8 cellular contexts compared by ENCODE assay signal in genomic region chr7:143288836-143289235, GRCh38. TPM values are rescaled to one million over a fixed set of nuclear protein-coding genes. Genes with fewer than 3 reads are reported as not detected.
DNase-seq lines count a peak whose midpoint lies in the region; ATAC-seq and TF ChIP-seq lines count a peak whose summit lies in the region.

No MANE protein-coding gene starts in this region.

- no peak for TF ChIP-seq CTCF in lower lobe of right lung (IDR thresholded peaks at IDR 0.05)
- no peak for TF ChIP-seq CTCF in uterus (IDR thresholded peaks at IDR 0.05)

- DNase-seq in COLO829 (ENCODE audit: low spot score) (peak; percentile 50), astrocyte of the hippocampus (ENCODE audit: low read depth, low spot score) (peak; percentile 46), lower lobe of right lung (no peak), uterus (no peak), SHP77 treated with DMSO at 0.1 percent for 48 hours (lab: John Stamatoyannopoulos, UW) (no peak)
- DNase-seq in stimulated activated CD4-positive, alpha-beta T cell treated with anti-CD3 and anti-CD28 coated beads, Interleukin-4, amount 100 ng/mL, for 1 hour: no peak

- H3K4me1 ChIP-seq in lower lobe of right lung: peaks cover 35% of the 10 kb centered on the region
- peaks cover 6 to 8% of the 10 kb centered on the region in 2 donors for H3K4me1 ChIP-seq in uterus

- H3K27me3 ChIP-seq in lower lobe of right lung (ENCODE audit: low read depth) (no peaks in the 10 kb centered on the region), uterus (no peaks in the 10 kb centered on the region)

- peak overlapping the region; percentile 93 for H3K27ac ChIP-seq in lower lobe of right lung
- H3K27ac ChIP-seq in uterus: peak overlapping the region; percentile 85 to 88

- peak overlapping the region; percentile 99 for H3K4me3 ChIP-seq in lower lobe of right lung
- H3K4me3 ChIP-seq in uterus: peak overlapping the region; percentile 79 to 85

- ATAC-seq in HG03439 (IDR thresholded peaks at IDR 0.05; ENCODE audit: unreplicated experiment) (peak; percentile 3), lower lobe of right lung (no peak), HG03354 (IDR thresholded peaks at IDR 0.05; ENCODE audit: poor library complexity, severe bottlenecking, unreplicated experiment) (no peak)

- intact Hi-C loops in lower lobe of right lung (cut with DNase I): no loop called here
- intact Hi-C loops in uterus (cut with DNase I; ENCODE audit: low total_unique reads): no loop called here

- H3K36me3 ChIP-seq in lower lobe of right lung (peaks cover 27% of the 10 kb centered on the region), uterus (no peaks in the 10 kb centered on the region)

- TF ChIP-seq POLR2A in uterus (IDR thresholded peaks at IDR 0.05): no peak

- H3K9me3 ChIP-seq in lower lobe of right lung (no peaks in the 10 kb centered on the region), uterus (no peaks in the 10 kb centered on the region)

RNA-seq across cellular contexts. Expression of gene CASP2, which starts 0.7 kb away (rescaled TPM):
- total RNA-seq in lower lobe of right lung: 33.7 TPM
- total RNA-seq in uterus: 10 to 100 TPM in 3 of 4 donors, 1 to 10 TPM in 1; 4.1 to 32.2 (median 24.5) TPM

RNA-seq across cellular contexts. Expression of gene TMEM139, which starts 4.1 kb away (rescaled TPM):
- 25.9 TPM for total RNA-seq in lower lobe of right lung
- 10 to 100 TPM in 1 of 4 donors, 1 to 10 TPM in 1, not detected in 2; 2.2 to 11.1 TPM for total RNA-seq in uterus

RNA-seq across cellular contexts. Expression of gene GSTK1, which starts 25.6 kb away (rescaled TPM):
- 152 TPM for total RNA-seq in lower lobe of right lung
- 100 to 1,000 TPM in 1 of 4 donors, 10 to 100 TPM in 3; 58.2 to 173 (median 86.9) TPM for total RNA-seq in uterus

RNA-seq across cellular contexts. Expression of gene CLCN1, which starts 27.1 kb away (rescaled TPM):
- total RNA-seq in lower lobe of right lung: not detected
- under 1 TPM in 2 of 4 donors, not detected in 2; 0.21 to 0.30 TPM for total RNA-seq in uterus

Comparison
In these comparisons a context has a peak if more than half of its experiments do, and no peak if none do; other contexts are left out.
1. DNase-seq: peak in COLO829 (single experiment) and astrocyte of the hippocampus (single experiment); none in lower lobe of right lung (single experiment), uterus (0 of 2), SHP77 treated with DMSO at 0.1 percent for 48 hours (single experiment) and stimulated activated CD4-positive, alpha-beta T cell treated with anti-CD3 and anti-CD28 coated beads, Interleukin-4, amount 100 ng/mL, for 1 hour (single experiment).